9 cellular contexts compared by ENCODE assay signal in genomic region chr2:37376421-37377186, GRCh38. TPM values are rescaled to one million over a fixed set of nuclear protein-coding genes. Genes with fewer than 3 reads are reported as not detected.
DNase-seq lines count a peak whose midpoint lies in the region; ATAC-seq and TF ChIP-seq lines count a peak whose summit lies in the region.
"Had no signal": no experiment of that assay in that cellular context is flagged by ENCODE, and none has a peak within 500 bp of the region (broad histone marks: within the 10 kb centered on the region; RNA-seq: fewer than 3 reads in every experiment).

No MANE protein-coding gene starts in this region.

- H3K4me3 Mint-ChIP-seq in activated T-helper 1 cell treated with anti-CD3 and anti-CD28 coated beads, Interleukin-12 subunit alpha, Interleukin-12 subunit beta, Interleukin-2, Interleukin-4 antibody, amounts not matched to agents 30 ng/mL and 10 ng/mL and 1 ng/mL, durations not matched to agents 14 hours and 24 hours and 36 hours, result peak overlapping the region; percentile 34

- no peaks in the 10 kb centered on the region for H3K9me3 Mint-ChIP-seq in activated T-helper 1 cell treated with anti-CD3 and anti-CD28 coated beads, Interleukin-12 subunit alpha, Interleukin-12 subunit beta, Interleukin-2, Interleukin-4 antibody, amounts not matched to agents 30 ng/mL and 10 ng/mL and 1 ng/mL, durations not matched to agents 14 hours and 24 hours and 36 hours

- intact Hi-C loops in activated T-helper 1 cell treated with anti-CD3 and anti-CD28 coated beads, Interleukin-12 subunit alpha, Interleukin-12 subunit beta, Interleukin-2, Interleukin-4 antibody, amounts not matched to agents 30 ng/mL and 10 ng/mL and 1 ng/mL, durations not matched to agents 14 hours and 24 hours and 36 hours (cut with micrococcal nuclease), result loop anchor here (1.0 to 5.0 kb wide), 13 partner anchors 9 to 1840 kb away; partner anchors contain the start of genes CDC42EP3, CEBPZ, GPATCH11 and HEATR5B
- intact Hi-C loops in mucosa of descending colon (cut with DNase I, micrococcal nuclease), result no loop called here

- no peaks in the 10 kb centered on the region for H3K36me3 ChIP-seq in mucosa of descending colon (ENCODE audit: low read depth)

- H3K4me1 Mint-ChIP-seq in activated T-helper 1 cell treated with anti-CD3 and anti-CD28 coated beads, Interleukin-12 subunit alpha, Interleukin-12 subunit beta, Interleukin-2, Interleukin-4 antibody, amounts not matched to agents 30 ng/mL and 10 ng/mL and 1 ng/mL, durations not matched to agents 14 hours and 24 hours and 36 hours (ENCODE audit: low read depth), result peaks cover 51% of the 10 kb centered on the region

- peak overlapping the region; percentile 88 for H3K27ac Mint-ChIP-seq in activated T-helper 1 cell treated with anti-CD3 and anti-CD28 coated beads, Interleukin-12 subunit alpha, Interleukin-12 subunit beta, Interleukin-2, Interleukin-4 antibody, amounts not matched to agents 30 ng/mL and 10 ng/mL and 1 ng/mL, durations not matched to agents 14 hours and 24 hours and 36 hours

- peak; percentile 57 for ATAC-seq in mucosa of descending colon
- ATAC-seq: A549 had no signal

- DNase-seq in NCI-H446 (lab: John Stamatoyannopoulos, UW), result peak; percentile 4 to 44
- no peak for DNase-seq in NCI-H446 treated with DMSO at 0.1 percent for 48 hours (lab: John Stamatoyannopoulos, UW)
- peak; percentile 66 for DNase-seq in GOT3 (lab: John Stamatoyannopoulos, UW)
- DNase-seq in LNCaP clone FGC (ENCODE audit: low read depth), result peak; percentile 70
- DNase-seq in activated T-helper 1 cell treated with anti-CD3 and anti-CD28 coated beads, Interleukin-12 subunit alpha, Interleukin-12 subunit beta, Interleukin-2, Interleukin-4 antibody, amounts not matched to agents 30 ng/mL and 10 ng/mL and 1 ng/mL, durations not matched to agents 14 hours and 24 hours and 36 hours (ENCODE audit: low spot score), result peak; percentile 29
- DNase-seq in mucosa of descending colon, result peak in 1 of 3 donors; percentile 28
- no peak for DNase-seq in RKO (ENCODE audit: low spot score)
- DNase-seq in midbrain (lab: John Stamatoyannopoulos, UW), result no peak

- H3K4me1 ChIP-seq in mucosa of descending colon (ENCODE audit: low read depth), result no peaks in the 10 kb centered on the region

- H3K36me3 Mint-ChIP-seq in activated T-helper 1 cell treated with anti-CD3 and anti-CD28 coated beads, Interleukin-12 subunit alpha, Interleukin-12 subunit beta, Interleukin-2, Interleukin-4 antibody, amounts not matched to agents 30 ng/mL and 10 ng/mL and 1 ng/mL, durations not matched to agents 14 hours and 24 hours and 36 hours (ENCODE audit: low read depth), result no peaks in the 10 kb centered on the region

- TF ChIP-seq CTCF in LNCaP clone FGC (IDR thresholded peaks at IDR 0.05; ENCODE audit: control insufficient read depth, extremely low read depth, insufficient read depth) (no peak), mucosa of descending colon (IDR thresholded peaks at IDR 0.05) (no peak)

- H3K4me3 ChIP-seq in LNCaP clone FGC (ENCODE audit: low read depth, low read length) (no peak overlapping the region), mucosa of descending colon (no peak overlapping the region)
- H3K4me3 ChIP-seq: A549 had no signal

- H3K27me3 Mint-ChIP-seq in activated T-helper 1 cell treated with anti-CD3 and anti-CD28 coated beads, Interleukin-12 subunit alpha, Interleukin-12 subunit beta, Interleukin-2, Interleukin-4 antibody, amounts not matched to agents 30 ng/mL and 10 ng/mL and 1 ng/mL, durations not matched to agents 14 hours and 24 hours and 36 hours (ENCODE audit: insufficient read depth), result peaks cover 51% of the 10 kb centered on the region

- H3K9me3 ChIP-seq in mucosa of descending colon, result no peaks in the 10 kb centered on the region
- H3K9me3 ChIP-seq: A549 had no signal

RNA-seq across cellular contexts. Expression of gene QPCT, which starts 32.2 kb away (rescaled TPM):
- 1.6 and 3.8 TPM in 2 replicates for total RNA-seq in activated T-helper 1 cell treated with anti-CD3 and anti-CD28 coated beads, Interleukin-12 subunit alpha, Interleukin-12 subunit beta, Interleukin-2, Interleukin-4 antibody, amounts not matched to agents 30 ng/mL and 10 ng/mL and 1 ng/mL, durations not matched to agents 14 hours and 24 hours and 36 hours
- 10 to 100 TPM in 1 of 3 donors, 1 to 10 TPM in 2; 4.3 to 15.8 (median 6.8) TPM for total RNA-seq in mucosa of descending colon

RNA-seq across cellular contexts. Expression of gene PRKD3, which starts 52.0 kb away (rescaled TPM):
- 23.9 and 24.3 TPM in 2 replicates for total RNA-seq in activated T-helper 1 cell treated with anti-CD3 and anti-CD28 coated beads, Interleukin-12 subunit alpha, Interleukin-12 subunit beta, Interleukin-2, Interleukin-4 antibody, amounts not matched to agents 30 ng/mL and 10 ng/mL and 1 ng/mL, durations not matched to agents 14 hours and 24 hours and 36 hours
- 10 to 100 TPM; 16.0 to 50.1 (median 19.7) TPM for total RNA-seq in mucosa of descending colon

Comparison
In these comparisons a context has a peak if more than half of its experiments do, and no peak if none do; other contexts are left out.
1. DNase-seq: peak in NCI-H446 (2 of 2), GOT3 (single experiment), LNCaP clone FGC (single experiment) and activated T-helper 1 cell treated with anti-CD3 and anti-CD28 coated beads, Interleukin-12 subunit alpha, Interleukin-12 subunit beta, Interleukin-2, Interleukin-4 antibody, amounts not matched to agents 30 ng/mL and 10 ng/mL and 1 ng/mL, durations not matched to agents 14 hours and 24 hours and 36 hours (single experiment); none in NCI-H446 treated with DMSO at 0.1 percent for 48 hours (single experiment), RKO (single experiment) and midbrain (single experiment).